In the genomic region with DNA sequence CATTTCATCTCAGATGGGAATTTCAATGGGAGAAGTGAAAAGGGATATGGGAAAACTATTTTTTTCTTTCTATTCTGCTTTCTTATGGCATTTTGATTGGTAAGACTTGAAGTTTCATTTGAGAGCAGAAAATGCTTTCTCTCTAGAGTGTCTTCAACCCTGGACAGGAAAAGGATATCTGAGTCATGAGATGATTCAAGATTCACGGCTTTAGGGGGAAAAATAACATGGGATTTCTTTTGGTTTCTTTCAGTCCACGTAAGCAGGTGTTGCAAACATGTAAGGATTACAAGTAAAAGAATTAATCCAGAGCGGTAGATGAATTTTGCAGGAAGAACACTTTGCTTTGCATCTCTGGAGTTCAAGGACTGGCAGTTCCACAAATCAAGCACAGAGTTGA, we compare ENCODE assay signal across 21 cellular contexts.
"Had no signal": no experiment of that assay in that cellular context is flagged by ENCODE, and none has a peak within 500 bp of the region (broad histone marks: within the 10 kb centered on the region; RNA-seq: fewer than 3 reads in every experiment).

No MANE protein-coding gene starts in this region.

- H3K4me3 ChIP-seq: heart left ventricle, pancreas, suprapubic skin, upper lobe of left lung had no signal

- H3K27me3 ChIP-seq: heart left ventricle, pancreas, suprapubic skin, upper lobe of left lung had no signal

- H3K27ac ChIP-seq: heart left ventricle, pancreas, suprapubic skin, upper lobe of left lung had no signal

- H3K4me1 ChIP-seq: heart left ventricle, pancreas, suprapubic skin, upper lobe of left lung had no signal

- H3K9me3 ChIP-seq: heart left ventricle, pancreas, suprapubic skin, upper lobe of left lung had no signal

- H3K36me3 ChIP-seq: heart left ventricle, pancreas, suprapubic skin, upper lobe of left lung had no signal

- ATAC-seq: activated CD8-positive, alpha-beta memory T cell treated with anti-CD3 and anti-CD28 coated beads, Interleukin-2, amount 10 ng/mL, durations not matched to agents 7 days and 5 days; heart left ventricle; left ventricle myocardium superior; pancreas had no signal

- DNase-seq: activated CD4-positive, alpha-beta T cell treated with anti-CD3 and anti-CD28 coated beads, Interleukin-2, amount 50 U/mL, for 48 hours; activated CD4-positive, CD25-positive, alpha-beta regulatory T cell treated with anti-CD3 and anti-CD28 coated beads, Interleukin-2, amount 50 U/mL, for 72 hours; activated CD8-positive, alpha-beta memory T cell treated with anti-CD3 and anti-CD28 coated beads, Interleukin-2, amount 10 ng/mL, durations not matched to agents 7 days and 5 days; activated effector memory CD4-positive, alpha-beta T cell treated with anti-CD3 and anti-CD28 coated beads, Interleukin-2, amount 50 U/mL, for 16 hours; activated naive CD8-positive, alpha-beta T cell treated with anti-CD3 and anti-CD28 coated beads for 36 hours; activated T-cell treated with anti-CD3 and anti-CD28 coated beads, Interleukin-2, amount 50 U/mL, for 24 hours; anterior cingulate cortex; caudate nucleus; cortex of kidney; effector CD8-positive, alpha-beta T cell; erythroblast; heart left ventricle; islet precursor cell; left ventricle myocardium superior; pancreas; stimulated activated CD4-positive, alpha-beta T cell treated with anti-CD3 and anti-CD28 coated beads, Interleukin-12 subunit alpha, Interleukin-12 subunit beta, amount 100 ng/mL, for 4 hours; stimulated activated CD4-positive, alpha-beta T cell treated with anti-CD3 and anti-CD28 coated beads, Interleukin-2, amount 100 ng/mL, for 48 hours; stimulated activated naive CD4-positive, alpha-beta T cell treated with Interleukin-2 at 50 U/mL for 16 hours; T-helper 9 cell; upper lobe of left lung had no signal
